In genomic region chr19:10230904-10231623, GRCh38 we compare ENCODE assay signal across 1 cellular context.
A peak's percentile ranks its signal among the peaks of the same experiment; 100 is the strongest.
TF ChIP-seq lines count a peak whose summit lies in the region.

A gene with protein sequence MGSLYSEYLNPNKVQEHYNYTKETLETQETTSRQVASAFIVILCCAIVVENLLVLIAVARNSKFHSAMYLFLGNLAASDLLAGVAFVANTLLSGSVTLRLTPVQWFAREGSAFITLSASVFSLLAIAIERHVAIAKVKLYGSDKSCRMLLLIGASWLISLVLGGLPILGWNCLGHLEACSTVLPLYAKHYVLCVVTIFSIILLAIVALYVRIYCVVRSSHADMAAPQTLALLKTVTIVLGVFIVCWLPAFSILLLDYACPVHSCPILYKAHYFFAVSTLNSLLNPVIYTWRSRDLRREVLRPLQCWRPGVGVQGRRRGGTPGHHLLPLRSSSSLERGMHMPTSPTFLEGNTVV (minus strand): TSS chr19:10231331. CDS start chr19:10224905, 6,426 bp downstream.

TF ChIP-seq in K562, 482 proteins besides CTCF, POLR2A, EP300 and RAD21 (continued from another document and continues in another):
- TF ChIP-seq, protein P1, sequence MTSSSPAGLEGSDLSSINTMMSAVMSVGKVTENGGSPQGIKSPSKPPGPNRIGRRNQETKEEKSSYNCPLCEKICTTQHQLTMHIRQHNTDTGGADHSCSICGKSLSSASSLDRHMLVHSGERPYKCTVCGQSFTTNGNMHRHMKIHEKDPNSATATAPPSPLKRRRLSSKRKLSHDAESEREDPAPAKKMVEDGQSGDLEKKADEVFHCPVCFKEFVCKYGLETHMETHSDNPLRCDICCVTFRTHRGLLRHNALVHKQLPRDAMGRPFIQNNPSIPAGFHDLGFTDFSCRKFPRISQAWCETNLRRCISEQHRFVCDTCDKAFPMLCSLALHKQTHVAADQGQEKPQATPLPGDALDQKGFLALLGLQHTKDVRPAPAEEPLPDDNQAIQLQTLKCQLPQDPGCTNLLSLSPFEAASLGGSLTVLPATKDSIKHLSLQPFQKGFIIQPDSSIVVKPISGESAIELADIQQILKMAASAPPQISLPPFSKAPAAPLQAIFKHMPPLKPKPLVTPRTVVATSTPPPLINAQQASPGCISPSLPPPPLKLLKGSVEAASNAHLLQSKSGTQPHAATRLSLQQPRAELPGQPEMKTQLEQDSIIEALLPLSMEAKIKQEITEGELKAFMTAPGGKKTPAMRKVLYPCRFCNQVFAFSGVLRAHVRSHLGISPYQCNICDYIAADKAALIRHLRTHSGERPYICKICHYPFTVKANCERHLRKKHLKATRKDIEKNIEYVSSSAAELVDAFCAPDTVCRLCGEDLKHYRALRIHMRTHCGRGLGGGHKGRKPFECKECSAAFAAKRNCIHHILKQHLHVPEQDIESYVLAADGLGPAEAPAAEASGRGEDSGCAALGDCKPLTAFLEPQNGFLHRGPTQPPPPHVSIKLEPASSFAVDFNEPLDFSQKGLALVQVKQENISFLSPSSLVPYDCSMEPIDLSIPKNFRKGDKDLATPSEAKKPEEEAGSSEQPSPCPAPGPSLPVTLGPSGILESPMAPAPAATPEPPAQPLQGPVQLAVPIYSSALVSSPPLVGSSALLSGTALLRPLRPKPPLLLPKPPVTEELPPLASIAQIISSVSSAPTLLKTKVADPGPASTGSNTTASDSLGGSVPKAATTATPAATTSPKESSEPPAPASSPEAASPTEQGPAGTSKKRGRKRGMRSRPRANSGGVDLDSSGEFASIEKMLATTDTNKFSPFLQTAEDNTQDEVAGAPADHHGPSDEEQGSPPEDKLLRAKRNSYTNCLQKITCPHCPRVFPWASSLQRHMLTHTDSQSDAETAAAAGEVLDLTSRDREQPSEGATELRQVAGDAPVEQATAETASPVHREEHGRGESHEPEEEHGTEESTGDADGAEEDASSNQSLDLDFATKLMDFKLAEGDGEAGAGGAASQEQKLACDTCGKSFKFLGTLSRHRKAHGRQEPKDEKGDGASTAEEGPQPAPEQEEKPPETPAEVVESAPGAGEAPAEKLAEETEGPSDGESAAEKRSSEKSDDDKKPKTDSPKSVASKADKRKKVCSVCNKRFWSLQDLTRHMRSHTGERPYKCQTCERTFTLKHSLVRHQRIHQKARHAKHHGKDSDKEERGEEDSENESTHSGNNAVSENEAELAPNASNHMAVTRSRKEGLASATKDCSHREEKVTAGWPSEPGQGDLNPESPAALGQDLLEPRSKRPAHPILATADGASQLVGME (CRISPR knock-in tag; IDR thresholded peaks at IDR 0.05) = no peak
- TF ChIP-seq BHLHE40 (IDR thresholded peaks at IDR 0.05; ENCODE audit: low read length) = no peak; the same call in 1 of the 2 replicates
- no peak for TF ChIP-seq YBX1 (IDR thresholded peaks at IDR 0.05)
- TF ChIP-seq, protein P2, sequence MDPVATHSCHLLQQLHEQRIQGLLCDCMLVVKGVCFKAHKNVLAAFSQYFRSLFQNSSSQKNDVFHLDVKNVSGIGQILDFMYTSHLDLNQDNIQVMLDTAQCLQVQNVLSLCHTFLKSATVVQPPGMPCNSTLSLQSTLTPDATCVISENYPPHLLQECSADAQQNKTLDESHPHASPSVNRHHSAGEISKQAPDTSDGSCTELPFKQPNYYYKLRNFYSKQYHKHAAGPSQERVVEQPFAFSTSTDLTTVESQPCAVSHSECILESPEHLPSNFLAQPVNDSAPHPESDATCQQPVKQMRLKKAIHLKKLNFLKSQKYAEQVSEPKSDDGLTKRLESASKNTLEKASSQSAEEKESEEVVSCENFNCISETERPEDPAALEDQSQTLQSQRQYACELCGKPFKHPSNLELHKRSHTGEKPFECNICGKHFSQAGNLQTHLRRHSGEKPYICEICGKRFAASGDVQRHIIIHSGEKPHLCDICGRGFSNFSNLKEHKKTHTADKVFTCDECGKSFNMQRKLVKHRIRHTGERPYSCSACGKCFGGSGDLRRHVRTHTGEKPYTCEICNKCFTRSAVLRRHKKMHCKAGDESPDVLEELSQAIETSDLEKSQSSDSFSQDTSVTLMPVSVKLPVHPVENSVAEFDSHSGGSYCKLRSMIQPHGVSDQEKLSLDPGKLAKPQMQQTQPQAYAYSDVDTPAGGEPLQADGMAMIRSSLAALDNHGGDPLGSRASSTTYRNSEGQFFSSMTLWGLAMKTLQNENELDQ (CRISPR knock-in tag; IDR thresholded peaks at IDR 0.05; ENCODE audit: borderline replicate concordance) = no peak
- no peak for TF ChIP-seq MEIS2 (IDR thresholded peaks at IDR 0.05; ENCODE audit: partially characterized antibody)
- no peak for TF ChIP-seq HDAC1 (IDR thresholded peaks at IDR 0.05)
- TF ChIP-seq GTF2F1 (IDR thresholded peaks at IDR 0.05; ENCODE audit: low read depth, low read length) = no peak
- TF ChIP-seq ZBTB8A (IDR thresholded peaks at IDR 0.05; ENCODE audit: partially characterized antibody) = no peak
- TF ChIP-seq HDGF (IDR thresholded peaks at IDR 0.05) = no peak
- TF ChIP-seq ETV5 (CRISPR knock-in tag; IDR thresholded peaks at IDR 0.05; ENCODE audit: low read depth) = no peak
- TF ChIP-seq DNMT1 (IDR thresholded peaks at IDR 0.05) = no peak
- TF ChIP-seq PHB (CRISPR knock-in tag; IDR thresholded peaks at IDR 0.05) = no peak
- no peak for TF ChIP-seq BCLAF1 (IDR thresholded peaks at IDR 0.05; ENCODE audit: borderline replicate concordance in 1 of 2, control insufficient read depth in 1 of 2, low read depth in 2 of 2, low read length in 1 of 2)
- TF ChIP-seq MYBL2 (IDR thresholded peaks at IDR 0.05; ENCODE audit: low read depth) = no peak
- no peak for TF ChIP-seq MYBL2 (CRISPR knock-in tag; IDR thresholded peaks at IDR 0.05; ENCODE audit: borderline replicate concordance)
- TF ChIP-seq XRCC4 (IDR thresholded peaks at IDR 0.05; ENCODE audit: extremely low read depth, insufficient read depth, insufficient read length) = no peak
- no peak for TF ChIP-seq JUNB (CRISPR knock-in tag; conservative IDR thresholded peaks at IDR 0.05)
- TF ChIP-seq SIN3A (IDR thresholded peaks at IDR 0.05; ENCODE audit: borderline replicate concordance in 2 of 2, control insufficient read depth in 1 of 2, low read depth in 2 of 2, low read length in 2 of 2) = peak in 1 of 2 experiments; percentile 35; a peak in 1 of 4 replicates
- no peak for TF ChIP-seq ZNF212 (CRISPR knock-in tag; IDR thresholded peaks at IDR 0.05)
- peak; percentile 80 for TF ChIP-seq ZFX (CRISPR knock-in tag; IDR thresholded peaks at IDR 0.05)
- TF ChIP-seq HNRNPH1 (optimal IDR thresholded peaks at IDR 0.05; ENCODE audit: low read depth, low read length) = no peak
- TF ChIP-seq CCAR2 (IDR thresholded peaks at IDR 0.05; ENCODE audit: low read depth, low read length) = no peak
- TF ChIP-seq FOXK1 (CRISPR knock-in tag; IDR thresholded peaks at IDR 0.05; ENCODE audit: borderline replicate concordance) = no peak
- no peak for TF ChIP-seq SRSF7 (optimal IDR thresholded peaks at IDR 0.05; ENCODE audit: low read depth, low read length)
- no peak for TF ChIP-seq ATF4 (CRISPR knock-in tag; IDR thresholded peaks at IDR 0.05)
- peak; percentile 86 for TF ChIP-seq POLR2G (IDR thresholded peaks at IDR 0.05; ENCODE audit: low read depth, low read length)
- TF ChIP-seq MGA (IDR thresholded peaks at IDR 0.05) = peak; percentile 23; the same call in 1 of the 2 replicates
- TF ChIP-seq NCOA4 (IDR thresholded peaks at IDR 0.05; ENCODE audit: partially characterized antibody) = no peak
- TF ChIP-seq EZH2 (IDR thresholded peaks at IDR 0.05; ENCODE audit: borderline replicate concordance, low read depth, low read length) = no peak
- TF ChIP-seq PHF8 (IDR thresholded peaks at IDR 0.05; ENCODE audit: borderline replicate concordance, low read length) = peak; percentile 76; the same call in 1 of the 2 replicates
- no peak for TF ChIP-seq ZNF224 (CRISPR knock-in tag; IDR thresholded peaks at IDR 0.05)
- TF ChIP-seq FOS (IDR thresholded peaks at IDR 0.05; ENCODE audit: extremely low read depth, insufficient read length) = no peak
- no peak for TF ChIP-seq ZSCAN29 (IDR thresholded peaks at IDR 0.05)
- no peak for TF ChIP-seq DIDO1 (tag; IDR thresholded peaks at IDR 0.05; ENCODE audit: low read depth)
- TF ChIP-seq ZNF766 (CRISPR knock-in tag; conservative IDR thresholded peaks at IDR 0.05) = no peak; the same call in 1 of the 2 replicates
- no peak for TF ChIP-seq U2AF2 (optimal IDR thresholded peaks at IDR 0.05; ENCODE audit: low read depth, low read length)
